ENCODE assay signal across 1 cellular context in the genomic region with DNA sequence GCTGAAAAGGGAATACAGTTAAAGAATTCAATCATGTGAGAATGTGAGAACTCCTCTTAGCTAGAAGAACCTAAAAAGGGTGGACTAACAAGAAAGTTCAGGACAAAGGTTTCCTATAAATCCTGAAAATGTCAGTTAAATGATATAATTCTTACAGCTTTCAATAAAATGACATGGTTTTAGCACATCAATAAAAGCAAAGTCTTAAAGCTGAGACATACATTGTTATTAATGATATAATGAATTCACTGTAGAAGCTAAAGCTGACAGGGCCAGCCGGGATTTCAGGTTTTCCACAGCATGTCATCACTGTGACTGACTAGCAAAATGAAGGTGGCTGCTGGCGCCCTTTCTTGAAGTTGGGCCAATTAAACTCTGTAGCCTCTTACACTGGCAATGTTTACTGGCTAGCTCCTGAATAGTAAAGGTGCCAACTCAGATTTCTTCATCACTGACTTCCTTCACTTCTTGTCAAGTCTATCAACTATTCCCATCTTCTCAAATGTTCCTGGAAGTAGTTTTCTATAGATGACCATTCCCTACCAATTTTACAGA.
TF ChIP-seq lines count a peak whose summit lies in the region.

No MANE protein-coding gene starts in this region.

TF ChIP-seq in GM23338, 12 proteins besides CTCF, POLR2A, EP300 and RAD21 (continued from another document):
- TF ChIP-seq, protein P1, sequence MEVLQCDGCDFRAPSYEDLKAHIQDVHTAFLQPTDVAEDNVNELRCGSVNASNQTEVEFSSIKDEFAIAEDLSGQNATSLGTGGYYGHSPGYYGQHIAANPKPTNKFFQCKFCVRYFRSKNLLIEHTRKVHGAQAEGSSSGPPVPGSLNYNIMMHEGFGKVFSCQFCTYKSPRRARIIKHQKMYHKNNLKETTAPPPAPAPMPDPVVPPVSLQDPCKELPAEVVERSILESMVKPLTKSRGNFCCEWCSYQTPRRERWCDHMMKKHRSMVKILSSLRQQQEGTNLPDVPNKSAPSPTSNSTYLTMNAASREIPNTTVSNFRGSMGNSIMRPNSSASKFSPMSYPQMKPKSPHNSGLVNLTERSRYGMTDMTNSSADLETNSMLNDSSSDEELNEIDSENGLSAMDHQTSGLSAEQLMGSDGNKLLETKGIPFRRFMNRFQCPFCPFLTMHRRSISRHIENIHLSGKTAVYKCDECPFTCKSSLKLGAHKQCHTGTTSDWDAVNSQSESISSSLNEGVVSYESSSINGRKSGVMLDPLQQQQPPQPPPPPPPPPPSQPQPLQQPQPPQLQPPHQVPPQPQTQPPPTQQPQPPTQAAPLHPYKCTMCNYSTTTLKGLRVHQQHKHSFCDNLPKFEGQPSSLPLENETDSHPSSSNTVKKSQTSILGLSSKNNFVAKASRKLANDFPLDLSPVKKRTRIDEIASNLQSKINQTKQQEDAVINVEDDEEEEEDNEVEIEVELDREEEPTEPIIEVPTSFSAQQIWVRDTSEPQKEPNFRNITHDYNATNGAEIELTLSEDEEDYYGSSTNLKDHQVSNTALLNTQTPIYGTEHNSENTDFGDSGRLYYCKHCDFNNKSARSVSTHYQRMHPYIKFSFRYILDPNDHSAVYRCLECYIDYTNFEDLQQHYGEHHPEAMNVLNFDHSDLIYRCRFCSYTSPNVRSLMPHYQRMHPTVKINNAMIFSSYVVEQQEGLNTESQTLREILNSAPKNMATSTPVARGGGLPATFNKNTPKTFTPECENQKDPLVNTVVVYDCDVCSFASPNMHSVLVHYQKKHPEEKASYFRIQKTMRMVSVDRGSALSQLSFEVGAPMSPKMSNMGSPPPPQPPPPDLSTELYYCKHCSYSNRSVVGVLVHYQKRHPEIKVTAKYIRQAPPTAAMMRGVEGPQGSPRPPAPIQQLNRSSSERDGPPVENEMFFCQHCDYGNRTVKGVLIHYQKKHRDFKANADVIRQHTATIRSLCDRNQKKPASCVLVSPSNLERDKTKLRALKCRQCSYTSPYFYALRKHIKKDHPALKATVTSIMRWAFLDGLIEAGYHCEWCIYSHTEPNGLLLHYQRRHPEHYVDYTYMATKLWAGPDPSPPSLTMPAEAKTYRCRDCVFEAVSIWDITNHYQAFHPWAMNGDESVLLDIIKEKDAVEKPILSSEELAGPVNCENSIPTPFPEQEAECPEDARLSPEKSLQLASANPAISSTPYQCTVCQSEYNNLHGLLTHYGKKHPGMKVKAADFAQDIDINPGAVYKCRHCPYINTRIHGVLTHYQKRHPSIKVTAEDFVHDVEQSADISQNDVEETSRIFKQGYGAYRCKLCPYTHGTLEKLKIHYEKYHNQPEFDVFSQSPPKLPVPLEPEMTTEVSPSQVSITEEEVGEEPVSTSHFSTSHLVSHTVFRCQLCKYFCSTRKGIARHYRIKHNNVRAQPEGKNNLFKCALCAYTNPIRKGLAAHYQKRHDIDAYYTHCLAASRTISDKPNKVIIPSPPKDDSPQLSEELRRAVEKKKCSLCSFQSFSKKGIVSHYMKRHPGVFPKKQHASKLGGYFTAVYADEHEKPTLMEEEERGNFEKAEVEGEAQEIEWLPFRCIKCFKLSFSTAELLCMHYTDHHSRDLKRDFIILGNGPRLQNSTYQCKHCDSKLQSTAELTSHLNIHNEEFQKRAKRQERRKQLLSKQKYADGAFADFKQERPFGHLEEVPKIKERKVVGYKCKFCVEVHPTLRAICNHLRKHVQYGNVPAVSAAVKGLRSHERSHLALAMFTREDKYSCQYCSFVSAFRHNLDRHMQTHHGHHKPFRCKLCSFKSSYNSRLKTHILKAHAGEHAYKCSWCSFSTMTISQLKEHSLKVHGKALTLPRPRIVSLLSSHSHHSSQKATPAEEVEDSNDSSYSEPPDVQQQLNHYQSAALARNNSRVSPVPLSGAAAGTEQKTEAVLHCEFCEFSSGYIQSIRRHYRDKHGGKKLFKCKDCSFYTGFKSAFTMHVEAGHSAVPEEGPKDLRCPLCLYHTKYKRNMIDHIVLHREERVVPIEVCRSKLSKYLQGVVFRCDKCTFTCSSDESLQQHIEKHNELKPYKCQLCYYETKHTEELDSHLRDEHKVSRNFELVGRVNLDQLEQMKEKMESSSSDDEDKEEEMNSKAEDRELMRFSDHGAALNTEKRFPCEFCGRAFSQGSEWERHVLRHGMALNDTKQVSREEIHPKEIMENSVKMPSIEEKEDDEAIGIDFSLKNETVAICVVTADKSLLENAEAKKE (CRISPR knock-in tag; IDR thresholded peaks at IDR 0.05), result no peak
- no peak for TF ChIP-seq JUNB (IDR thresholded peaks at IDR 0.05; ENCODE audit: unreplicated experiment)
- TF ChIP-seq EZH2 (IDR thresholded peaks at IDR 0.05; ENCODE audit: low read depth, unreplicated experiment), result no peak
- no peak for TF ChIP-seq EZH2phosphoT487 (IDR thresholded peaks at IDR 0.05; ENCODE audit: unreplicated experiment)
- TF ChIP-seq, protein P2, sequence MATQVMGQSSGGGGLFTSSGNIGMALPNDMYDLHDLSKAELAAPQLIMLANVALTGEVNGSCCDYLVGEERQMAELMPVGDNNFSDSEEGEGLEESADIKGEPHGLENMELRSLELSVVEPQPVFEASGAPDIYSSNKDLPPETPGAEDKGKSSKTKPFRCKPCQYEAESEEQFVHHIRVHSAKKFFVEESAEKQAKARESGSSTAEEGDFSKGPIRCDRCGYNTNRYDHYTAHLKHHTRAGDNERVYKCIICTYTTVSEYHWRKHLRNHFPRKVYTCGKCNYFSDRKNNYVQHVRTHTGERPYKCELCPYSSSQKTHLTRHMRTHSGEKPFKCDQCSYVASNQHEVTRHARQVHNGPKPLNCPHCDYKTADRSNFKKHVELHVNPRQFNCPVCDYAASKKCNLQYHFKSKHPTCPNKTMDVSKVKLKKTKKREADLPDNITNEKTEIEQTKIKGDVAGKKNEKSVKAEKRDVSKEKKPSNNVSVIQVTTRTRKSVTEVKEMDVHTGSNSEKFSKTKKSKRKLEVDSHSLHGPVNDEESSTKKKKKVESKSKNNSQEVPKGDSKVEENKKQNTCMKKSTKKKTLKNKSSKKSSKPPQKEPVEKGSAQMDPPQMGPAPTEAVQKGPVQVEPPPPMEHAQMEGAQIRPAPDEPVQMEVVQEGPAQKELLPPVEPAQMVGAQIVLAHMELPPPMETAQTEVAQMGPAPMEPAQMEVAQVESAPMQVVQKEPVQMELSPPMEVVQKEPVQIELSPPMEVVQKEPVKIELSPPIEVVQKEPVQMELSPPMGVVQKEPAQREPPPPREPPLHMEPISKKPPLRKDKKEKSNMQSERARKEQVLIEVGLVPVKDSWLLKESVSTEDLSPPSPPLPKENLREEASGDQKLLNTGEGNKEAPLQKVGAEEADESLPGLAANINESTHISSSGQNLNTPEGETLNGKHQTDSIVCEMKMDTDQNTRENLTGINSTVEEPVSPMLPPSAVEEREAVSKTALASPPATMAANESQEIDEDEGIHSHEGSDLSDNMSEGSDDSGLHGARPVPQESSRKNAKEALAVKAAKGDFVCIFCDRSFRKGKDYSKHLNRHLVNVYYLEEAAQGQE (IDR thresholded peaks at IDR 0.05; ENCODE audit: unreplicated experiment), result no peak
- TF ChIP-seq ZNF331 (CRISPR knock-in tag; IDR thresholded peaks at IDR 0.05; ENCODE audit: low read depth), result no peak
- TF ChIP-seq, protein P3, sequence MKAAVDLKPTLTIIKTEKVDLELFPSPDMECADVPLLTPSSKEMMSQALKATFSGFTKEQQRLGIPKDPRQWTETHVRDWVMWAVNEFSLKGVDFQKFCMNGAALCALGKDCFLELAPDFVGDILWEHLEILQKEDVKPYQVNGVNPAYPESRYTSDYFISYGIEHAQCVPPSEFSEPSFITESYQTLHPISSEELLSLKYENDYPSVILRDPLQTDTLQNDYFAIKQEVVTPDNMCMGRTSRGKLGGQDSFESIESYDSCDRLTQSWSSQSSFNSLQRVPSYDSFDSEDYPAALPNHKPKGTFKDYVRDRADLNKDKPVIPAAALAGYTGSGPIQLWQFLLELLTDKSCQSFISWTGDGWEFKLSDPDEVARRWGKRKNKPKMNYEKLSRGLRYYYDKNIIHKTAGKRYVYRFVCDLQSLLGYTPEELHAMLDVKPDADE (IDR thresholded peaks at IDR 0.05), result no peak
- TF ChIP-seq STAT1 (IDR thresholded peaks at IDR 0.05; ENCODE audit: unreplicated experiment), result no peak
